ENCODE assay signal across 1 cellular context in the genomic region with DNA sequence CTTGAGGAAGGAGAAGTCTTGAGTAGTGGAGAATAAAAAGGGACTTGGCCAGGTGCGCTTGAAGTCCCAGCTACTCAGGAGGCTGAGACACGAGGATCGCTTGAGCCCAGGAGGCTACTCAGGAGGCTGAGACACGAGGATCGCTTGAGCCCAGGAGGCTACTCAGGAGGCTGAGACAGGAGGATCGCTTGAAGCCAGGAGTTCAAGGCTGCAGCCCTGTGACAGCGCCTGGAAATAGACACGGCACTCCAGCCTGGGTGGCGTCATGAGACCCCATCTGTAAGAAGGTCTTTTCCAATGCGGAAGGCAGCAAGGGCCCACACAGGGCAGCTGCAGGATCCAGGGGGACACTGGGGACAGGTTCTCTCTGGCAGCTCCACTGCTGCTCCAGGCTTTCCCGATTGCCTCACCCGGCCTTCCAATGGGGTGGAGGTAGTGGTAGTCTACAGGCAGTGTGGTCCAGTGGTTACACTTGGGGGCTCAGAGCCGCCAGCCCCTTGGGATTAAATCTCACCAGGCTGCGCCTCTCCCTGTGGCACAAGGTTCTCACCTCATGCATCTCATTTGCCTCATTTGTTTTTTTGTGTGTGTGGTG.
TF ChIP-seq lines count a peak whose summit lies in the region.

No MANE protein-coding gene starts in this region.

TF ChIP-seq in HepG2, 621 proteins besides CTCF, POLR2A, EP300 and RAD21 (continued from another document):
- TF ChIP-seq AHDC1 (CRISPR knock-in tag; IDR thresholded peaks at IDR 0.05; ENCODE audit: borderline replicate concordance): no peak
- TF ChIP-seq ZNF768 (CRISPR knock-in tag; IDR thresholded peaks at IDR 0.05): peak; percentile 15; the same call in 1 of the 2 replicates
- no peak for TF ChIP-seq SRSF1 (optimal IDR thresholded peaks at IDR 0.05; ENCODE audit: low read depth, low read length)
- TF ChIP-seq NCOA2 (CRISPR knock-in tag; IDR thresholded peaks at IDR 0.05): no peak
- no peak for TF ChIP-seq TFAP4 (IDR thresholded peaks at IDR 0.05; ENCODE audit: borderline replicate concordance, low read depth)
- peak; percentile 100 for TF ChIP-seq ZNF770 (CRISPR knock-in tag; IDR thresholded peaks at IDR 0.05)
